14 cellular contexts compared by ENCODE assay signal in the genomic region with DNA sequence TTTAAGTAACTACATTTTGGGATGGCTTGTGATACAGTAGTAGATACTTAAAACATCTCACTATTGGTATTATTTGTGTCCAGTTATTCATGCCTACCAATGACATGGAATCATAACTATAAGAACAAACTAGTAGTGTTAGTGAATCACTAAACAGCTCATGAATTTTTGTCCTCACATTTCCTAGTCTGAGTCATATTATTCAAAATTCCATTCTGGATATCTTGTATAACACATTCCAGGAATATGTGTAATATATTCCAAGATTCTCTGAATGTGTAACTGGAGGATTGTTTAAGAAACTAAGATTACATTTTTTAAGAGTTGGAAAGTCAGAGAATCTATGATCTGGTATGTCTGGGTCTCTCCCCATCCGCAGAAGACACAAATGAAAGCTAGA.
DNase-seq lines count a peak whose midpoint lies in the region; ATAC-seq, FAIRE-seq and TF ChIP-seq lines count a peak whose summit lies in the region.
"Had no signal": no experiment of that assay in that cellular context is flagged by ENCODE, and none has a peak within 500 bp of the region (broad histone marks: within the 10 kb centered on the region; RNA-seq: fewer than 3 reads in every experiment).

No MANE protein-coding gene starts in this region.

- ATAC-seq in HG03175 (IDR thresholded peaks at IDR 0.05; ENCODE audit: unreplicated experiment) = no peak
- ATAC-seq in body of pancreas = no peak
- ATAC-seq: K562, left ventricle myocardium superior had no signal

- no TSS peak for BruUV-seq in mammary epithelial cell (replicated peaks; lab: Mats Ljungman, UMichigan)
- BruUV-seq in A673 (replicated peaks; lab: Mats Ljungman, UMichigan) = no TSS peak

- no peak for TF ChIP-seq POLR2A in body of pancreas (IDR thresholded peaks at IDR 0.05)

- peaks cover 0 to 6% (median 4%) of the 10 kb centered on the region in 3 donors for H3K36me3 Mint-ChIP-seq in immature natural killer cell

- WGBS in mammary epithelial cell (ENCODE audit: low coverage, missing lambda C conversion rate) = 13% methylated on average over 1 of the region's 1 CpG
- WGBS in body of pancreas, 2 donors = 85 to 87% methylated on average over 1 of the region's 1 CpG

- CTCF ChIA-PET in mammary epithelial cell (lab: Charles Lee; ENCODE audit: low non-redundant PET) = interaction anchor here (0.7 to 0.8 kb wide), 3 partner anchors 8 to 752 kb away, joined by 3 to 4 read pairs (median 3); no protein-coding TSS in a partner anchor
- CTCF ChIA-PET in A673 (lab: Charles Lee) = no interaction called here

- no peak for TF ChIP-seq CTCF in mammary epithelial cell (conservative IDR thresholded peaks at IDR 0.05 in 1 of 2, IDR thresholded peaks at IDR 0.05 in 1 of 2; ENCODE audit: extremely low read depth in 1 of 2, insufficient read depth in 1 of 2, low read depth in 1 of 2, low read length in 2 of 2)
- no peak for TF ChIP-seq CTCF in body of pancreas (IDR thresholded peaks at IDR 0.05)
- TF ChIP-seq CTCF in A673 (conservative IDR thresholded peaks at IDR 0.05; ENCODE audit: low read depth, low read length) = no peak

- H3K27ac Mint-ChIP-seq in immature natural killer cell = no peak overlapping the region

- H3K4me1 ChIP-seq in mammary epithelial cell (ENCODE audit: insufficient read depth, low read length) = peaks cover 20% of the 10 kb centered on the region
- no peaks in the 10 kb centered on the region for H3K4me1 ChIP-seq in body of pancreas
- no peaks in the 10 kb centered on the region for H3K4me1 ChIP-seq in A673 (ENCODE audit: insufficient read depth, low read length, poor library complexity, severe bottlenecking)
- H3K4me1 ChIP-seq: BLaER1 treated with 17β-estradiol and CSF1 and Interleukin-3, amounts not matched to agents 10 nM and 100 nM; parathyroid adenoma; suprapubic skin had no signal

- peak overlapping the region; percentile 56 for H3K4me2 ChIP-seq in mammary epithelial cell (ENCODE audit: insufficient read depth, low read depth, low read length)
- H3K4me2 ChIP-seq: BLaER1 treated with 17β-estradiol and CSF1 and Interleukin-3, amounts not matched to agents 10 nM and 100 nM had no signal

- H3K79me2 ChIP-seq in mammary epithelial cell (ENCODE audit: insufficient read depth, low read length) = no peaks in the 10 kb centered on the region
- H3K79me2 ChIP-seq: parathyroid adenoma had no signal

- intact Hi-C loops in mammary epithelial cell (cut with micrococcal nuclease) = no loop called here
- intact Hi-C loops in body of pancreas (cut with DNase I) = no loop called here
- intact Hi-C loops in A673 (cut with micrococcal nuclease; ENCODE audit: unreplicated experiment) = no loop called here

- in situ Hi-C loops in ACHN (cut with HindIII; ENCODE audit: low pct_ligation_motif_present, low pct_unique_long_range_greater_than_20kb, low sequenced_read_pairs) (no loop called here), mammary epithelial cell (cut with MboI; ENCODE audit: low sequenced_read_pairs in 2 of 2) (no loop called here)

- POLR2A ChIA-PET in A673 (lab: Charles Lee; ENCODE audit: low non-redundant PET) = no interaction called here

- peaks cover 0 to 15% (median 5%) of the 10 kb centered on the region in 6 donors for H3K9me3 Mint-ChIP-seq in immature natural killer cell

- H3K27me3 Mint-ChIP-seq in immature natural killer cell (ENCODE audit: low read depth in 3 of 3) = peaks cover 0 to 2% (median 0%) of the 10 kb centered on the region in 3 donors

- H3K36me3 ChIP-seq in mammary epithelial cell (ENCODE audit: insufficient read depth, low read length) (no peaks in the 10 kb centered on the region), body of pancreas (replicated peaks in 1 of 2; ENCODE audit: insufficient read depth in 1 of 2, low read depth in 2 of 2) (no peaks in the 10 kb centered on the region), A673 (ENCODE audit: insufficient read depth, low read length, poor library complexity, severe bottlenecking) (no peaks in the 10 kb centered on the region)
- H3K36me3 ChIP-seq: BLaER1 treated with 17β-estradiol and CSF1 and Interleukin-3, amounts not matched to agents 10 nM and 100 nM; suprapubic skin had no signal

- no peak overlapping the region for H2AFZ ChIP-seq in mammary epithelial cell (ENCODE audit: low read depth, low read length)
- H2AFZ ChIP-seq: parathyroid adenoma had no signal

- no peaks in the 10 kb centered on the region for H3K4me1 Mint-ChIP-seq in immature natural killer cell

- no peak overlapping the region for H3K4me3 Mint-ChIP-seq in immature natural killer cell

- peak; percentile 71 for FAIRE-seq in islet of Langerhans (lab: Jason Lieb, UNC)
- FAIRE-seq: K562 had no signal

- H3K27ac ChIP-seq in mammary epithelial cell (ENCODE audit: insufficient read depth, low read depth, low read length) (peak overlapping the region; percentile 91), body of pancreas (no peak overlapping the region), A673 (ENCODE audit: low read depth, low read length, poor library complexity, severe bottlenecking) (no peak overlapping the region)
- H3K27ac ChIP-seq: BLaER1 treated with 17β-estradiol and CSF1 and Interleukin-3, amounts not matched to agents 10 nM and 100 nM; parathyroid adenoma; suprapubic skin had no signal

- DNase-seq in ACHN (peak; percentile 68), HT1080 (ENCODE audit: low read depth) (peak; percentile 87), mammary epithelial cell (peak; percentile 77), body of pancreas (no peak), immature natural killer cell (no peak), A673 (ENCODE audit: low spot score) (no peak)
- DNase-seq: amygdala, left ventricle myocardium superior had no signal

- dilution Hi-C loops in mammary epithelial cell (cut with HindIII; ENCODE audit: low sequenced_read_pairs) = no loop called here

- H3K9me3 ChIP-seq in mammary epithelial cell (replicated peaks; ENCODE audit: insufficient read depth, low read length) (no peaks in the 10 kb centered on the region), body of pancreas (no peaks in the 10 kb centered on the region), A673 (ENCODE audit: low read depth, low read length, poor library complexity, severe bottlenecking) (no peaks in the 10 kb centered on the region)
- H3K9me3 ChIP-seq: suprapubic skin had no signal

- no peak overlapping the region for H3K4me3 ChIP-seq in mammary epithelial cell (replicated peaks in 1 of 3; ENCODE audit: insufficient read depth in 1 of 3, low read depth in 2 of 3, low read length in 3 of 3)
- no peak overlapping the region for H3K4me3 ChIP-seq in body of pancreas
- H3K4me3 ChIP-seq in A673 (ENCODE audit: low read depth, low read length, poor library complexity, severe bottlenecking) = no peak overlapping the region
- H3K4me3 ChIP-seq: BLaER1 treated with 17β-estradiol and CSF1 and Interleukin-3, amounts not matched to agents 10 nM and 100 nM; K562; suprapubic skin had no signal

- H4K20me1 ChIP-seq in mammary epithelial cell (ENCODE audit: insufficient read depth, low read length) = no peaks in the 10 kb centered on the region
- H4K20me1 ChIP-seq: BLaER1 treated with 17β-estradiol and CSF1 and Interleukin-3, amounts not matched to agents 10 nM and 100 nM had no signal

- H3K27me3 ChIP-seq in mammary epithelial cell (ENCODE audit: insufficient read depth, low read length) (no peaks in the 10 kb centered on the region), body of pancreas (no peaks in the 10 kb centered on the region), A673 (replicated peaks; ENCODE audit: insufficient read depth, low read depth, low read length, poor library complexity) (no peaks in the 10 kb centered on the region)
- H3K27me3 ChIP-seq: BLaER1 treated with 17β-estradiol and CSF1 and Interleukin-3, amounts not matched to agents 10 nM and 100 nM; suprapubic skin had no signal

- H3K9ac ChIP-seq in mammary epithelial cell (ENCODE audit: insufficient read depth, low read length) = no peak overlapping the region
- H3K9ac ChIP-seq: BLaER1 treated with 17β-estradiol and CSF1 and Interleukin-3, amounts not matched to agents 10 nM and 100 nM; parathyroid adenoma had no signal

Comparison
In these comparisons a context has a peak if more than half of its experiments do, and no peak if none do; other contexts are left out.
1. DNase-seq: peak in ACHN (single experiment), HT1080 (single experiment) and mammary epithelial cell (single experiment); none in body of pancreas (0 of 4), immature natural killer cell (0 of 3) and A673 (single experiment).